Comparison of ENCODE assay signal across 11 cellular contexts in genomic region chr1:65836686-65837085, GRCh38. TPM values are rescaled to one million over a fixed set of nuclear protein-coding genes. Genes with fewer than 3 reads are reported as not detected.
"Had no signal": no experiment of that assay in that cellular context is flagged by ENCODE, and none has a peak within 500 bp of the region (broad histone marks: within the 10 kb centered on the region; RNA-seq: fewer than 3 reads in every experiment).

No MANE protein-coding gene starts in this region.

- H2AFZ ChIP-seq: GM23338 had no signal

- ATAC-seq: GM23338, HCT116, HepG2 had no signal

- H3K4me3 ChIP-seq: GM23338, HAP-1 had no signal

- H3K4me1 Mint-ChIP-seq: GM23338, IgD-negative memory B cell had no signal

- H3K9ac ChIP-seq: KMS-11 had no signal

- H3K9me3 ChIP-seq: HAP-1 had no signal

- H3K9me3 Mint-ChIP-seq: GM23338, HFFc6, IgD-negative memory B cell had no signal

- H3K36me3 Mint-ChIP-seq: IgD-negative memory B cell had no signal

- H3K4me2 ChIP-seq: GM23338, KMS-11 had no signal

- H3K36me3 ChIP-seq: HAP-1 had no signal

- H3K27ac Mint-ChIP-seq: GM23338, HFFc6, IgD-negative memory B cell had no signal

- H3K27me3 Mint-ChIP-seq: IgD-negative memory B cell had no signal

- H3K27ac ChIP-seq: HL-60, KMS-11 had no signal

- H3K4me3 Mint-ChIP-seq: GM23338, HFFc6, IgD-negative memory B cell had no signal

- DNase-seq: H7, HFFc6, KBM-7 had no signal

- H3K4me1 ChIP-seq: HAP-1 had no signal

- FAIRE-seq: H1, HepG2 had no signal

RNA-seq across cellular contexts. Expression of gene PDE4B, which starts 44.0 kb away (rescaled TPM):
- total RNA-seq: HepG2 had no signal
- polyA plus RNA-seq: HepG2 had no signal
